In the genomic region with DNA sequence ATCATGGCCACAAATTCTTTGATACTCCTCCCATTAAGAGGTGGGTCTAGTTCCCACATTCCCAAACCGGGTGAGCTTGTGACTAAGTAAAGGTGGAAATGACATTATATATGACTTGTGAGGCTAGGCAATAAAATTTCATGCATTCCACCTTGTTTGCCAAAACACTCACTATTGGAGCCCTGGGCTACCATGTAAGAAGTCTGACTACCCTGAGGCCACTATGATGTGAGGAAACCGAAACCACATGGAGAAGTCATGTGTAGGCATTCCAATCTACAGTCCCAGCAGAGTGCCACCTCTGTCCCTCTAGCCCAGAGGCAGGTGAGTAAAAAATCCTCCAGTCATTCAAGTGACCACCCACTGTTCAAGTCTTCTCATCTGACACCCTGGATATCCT, we compare ENCODE assay signal across 23 cellular contexts. TPM values are rescaled to one million over a fixed set of nuclear protein-coding genes. Genes with fewer than 3 reads are reported as not detected.
DNase-seq lines count a peak whose midpoint lies in the region; ATAC-seq and TF ChIP-seq lines count a peak whose summit lies in the region.
"Had no signal": no experiment of that assay in that cellular context is flagged by ENCODE, and none has a peak within 500 bp of the region (broad histone marks: within the 10 kb centered on the region; RNA-seq: fewer than 3 reads in every experiment).

No MANE protein-coding gene starts in this region.

- no peaks in the 10 kb centered on the region for H3K4me1 ChIP-seq in psoas muscle
- H3K4me1 ChIP-seq: BLaER1 treated with 17β-estradiol and CSF1 and Interleukin-3, amounts not matched to agents 10 nM and 100 nM; gastrocnemius medialis; parathyroid adenoma had no signal

- WGBS in psoas muscle, 3 donors: 48 to 54% (median 51%) methylated on average over 2 of the region's 2 CpGs

- intact Hi-C loops in psoas muscle (cut with DNase I): no loop called here

- ATAC-seq in HG03135 (IDR thresholded peaks at IDR 0.05; ENCODE audit: unreplicated experiment) (no peak), psoas muscle (no peak)
- ATAC-seq: gastrocnemius medialis; natural killer cell treated with Interleukin-12 subunit alpha and Interleukin-12 subunit beta and Interleukin-15 and Interleukin-18, amount 100 ng/mL, for 72 hours; stimulated activated naive CD8-positive, alpha-beta T cell treated with anti-CD3 and anti-CD28 coated beads, Interleukin-15, Interleukin-2, amounts not matched to agents 100 U/mL and 50 U/mL, for 24 hours had no signal

- peak overlapping the region; percentile 74 for H3K27ac Mint-ChIP-seq in type B pancreatic cell
- H3K27ac Mint-ChIP-seq: activated CD4-positive, alpha-beta T cell treated with anti-CD3 and anti-CD28 coated beads, Interleukin-2, amount 10 ng/mL, durations not matched to agents 7 days and 5 days; dendritic cell treated with granulocyte-macrophage colony-stimulating factor and Interleukin-4, amounts not matched to agents 40 ng/mL and 50 ng/mL, for 4 days; natural killer cell treated with Interleukin-12 subunit alpha and Interleukin-12 subunit beta and Interleukin-15 and Interleukin-18, amount 100 ng/mL, for 72 hours had no signal

- TF ChIP-seq CTCF in epithelial cell of esophagus (IDR thresholded peaks at IDR 0.05; ENCODE audit: insufficient read depth, low read depth, low read length, missing control alignments) (no peak), type B pancreatic cell (conservative IDR thresholded peaks at IDR 0.05) (no peak), psoas muscle (IDR thresholded peaks at IDR 0.05) (no peak)

- H3K36me3 Mint-ChIP-seq in type B pancreatic cell: no peaks in the 10 kb centered on the region
- H3K36me3 Mint-ChIP-seq: natural killer cell treated with Interleukin-12 subunit alpha and Interleukin-12 subunit beta and Interleukin-15 and Interleukin-18, amount 100 ng/mL, for 72 hours had no signal

- no peaks in the 10 kb centered on the region for H3K4me1 Mint-ChIP-seq in type B pancreatic cell (ENCODE audit: unreplicated experiment)
- H3K4me1 Mint-ChIP-seq: activated CD4-positive, alpha-beta T cell treated with anti-CD3 and anti-CD28 coated beads, Interleukin-2, amount 10 ng/mL, durations not matched to agents 7 days and 5 days had no signal

- H3K36me3 ChIP-seq in MG63 (no peaks in the 10 kb centered on the region), psoas muscle (ENCODE audit: insufficient read depth in 1 of 2, low read depth in 1 of 2) (no peaks in the 10 kb centered on the region)
- H3K36me3 ChIP-seq: BLaER1 treated with 17β-estradiol and CSF1 and Interleukin-3, amounts not matched to agents 10 nM and 100 nM; cardiac muscle cell; gastrocnemius medialis; tibial artery had no signal

- no peak overlapping the region for H3K4me3 ChIP-seq in MG63
- no peak overlapping the region for H3K4me3 ChIP-seq in epithelial cell of esophagus (ENCODE audit: low read length)
- H3K4me3 ChIP-seq in psoas muscle: no peak overlapping the region
- H3K4me3 ChIP-seq: BLaER1 treated with 17β-estradiol and CSF1 and Interleukin-3, amounts not matched to agents 10 nM and 100 nM; cardiac muscle cell; gastrocnemius medialis; tibial artery had no signal

- no peak overlapping the region for H3K4me3 Mint-ChIP-seq in type B pancreatic cell
- H3K4me3 Mint-ChIP-seq: activated CD4-positive, alpha-beta T cell treated with anti-CD3 and anti-CD28 coated beads, Interleukin-2, amount 10 ng/mL, durations not matched to agents 7 days and 5 days; dendritic cell treated with granulocyte-macrophage colony-stimulating factor and Interleukin-4, amounts not matched to agents 40 ng/mL and 50 ng/mL, for 4 days; natural killer cell treated with Interleukin-12 subunit alpha and Interleukin-12 subunit beta and Interleukin-15 and Interleukin-18, amount 100 ng/mL, for 72 hours had no signal

- no peak overlapping the region for H3K27ac ChIP-seq in psoas muscle
- H3K27ac ChIP-seq: 22Rv1; BLaER1 treated with 17β-estradiol and CSF1 and Interleukin-3, amounts not matched to agents 10 nM and 100 nM; cardiac muscle cell; gastrocnemius medialis; parathyroid adenoma; tibial artery had no signal

- H3K27me3 ChIP-seq in MG63 (no peaks in the 10 kb centered on the region), psoas muscle (ENCODE audit: insufficient read depth in 3 of 3, low read length in 2 of 3) (peaks cover 0 to 3% (median 2%) of the 10 kb centered on the region in 3 donors)
- H3K27me3 ChIP-seq: BLaER1 treated with 17β-estradiol and CSF1 and Interleukin-3, amounts not matched to agents 10 nM and 100 nM; cardiac muscle cell; gastrocnemius medialis; tibial artery had no signal

- no peaks in the 10 kb centered on the region for H3K9me3 ChIP-seq in MG63
- H3K9me3 ChIP-seq in psoas muscle: no peaks in the 10 kb centered on the region
- H3K9me3 ChIP-seq: gastrocnemius medialis, tibial artery had no signal

- H3K27me3 Mint-ChIP-seq in type B pancreatic cell: no peaks in the 10 kb centered on the region

- no peaks in the 10 kb centered on the region for H3K9me3 Mint-ChIP-seq in type B pancreatic cell
- H3K9me3 Mint-ChIP-seq: activated CD4-positive, alpha-beta T cell treated with anti-CD3 and anti-CD28 coated beads, Interleukin-2, amount 10 ng/mL, durations not matched to agents 7 days and 5 days; dendritic cell treated with granulocyte-macrophage colony-stimulating factor and Interleukin-4, amounts not matched to agents 40 ng/mL and 50 ng/mL, for 4 days; natural killer cell treated with Interleukin-12 subunit alpha and Interleukin-12 subunit beta and Interleukin-15 and Interleukin-18, amount 100 ng/mL, for 72 hours had no signal

- DNase-seq in SIG-M5 treated with dmso at 0.1 percent for 504 hours (lab: John Stamatoyannopoulos, UW; ENCODE audit: unreplicated experiment) (peak; percentile 34), SIG-M5 (lab: John Stamatoyannopoulos, UW) (no peak), MG63 (peak; percentile 14), epithelial cell of esophagus (ENCODE audit: low read depth) (peak; percentile 65), type B pancreatic cell (ENCODE audit: extremely low spot score, unreplicated experiment) (no peak), retina (no peak), psoas muscle (no peak)
- DNase-seq: activated CD4-positive, alpha-beta T cell treated with anti-CD3 and anti-CD28 coated beads, Interleukin-2, amount 10 ng/mL, durations not matched to agents 7 days and 5 days; activated CD8-positive, alpha-beta memory T cell treated with anti-CD3 and anti-CD28 coated beads, Interleukin-2, amount 50 U/mL, for 4 hours; activated effector memory CD4-positive, alpha-beta T cell treated with anti-CD3 and anti-CD28 coated beads, Interleukin-2, amount 50 U/mL, for 16 hours; gastrocnemius medialis; NCI-H1694; NCI-H226; stimulated activated naive CD8-positive, alpha-beta T cell treated with anti-CD3 and anti-CD28 coated beads, Interleukin-15, Interleukin-2, amounts not matched to agents 100 U/mL and 50 U/mL, for 24 hours; SW 1271; tibial artery had no signal

RNA-seq across cellular contexts. Expression of gene SMG7, which starts 17.9 kb away (rescaled TPM):
- 28.2 and 86.2 TPM in 2 replicates for total RNA-seq in MG63 (2014; rRNA removed; shearing (Covaris generic); ENCODE audit: low replicate concordance)
- total RNA-seq in type B pancreatic cell (ENCODE audit: low replicate concordance): 63.4 and 69.6 TPM in 2 replicates
- 10 to 100 TPM; 21.1 to 40.3 (median 32.1) TPM for total RNA-seq in psoas muscle
- polyA plus RNA-seq in psoas muscle: 10 to 100 TPM; 14.1 to 26.4 (median 22.9) TPM

RNA-seq across cellular contexts. Expression of gene NMNAT2, which starts 36.2 kb away (rescaled TPM):
- total RNA-seq in MG63 (2014; rRNA removed; shearing (Covaris generic); ENCODE audit: low replicate concordance): 0.07 TPM in 1 of 2 replicates, not detected in the other
- total RNA-seq in type B pancreatic cell (ENCODE audit: low replicate concordance) (3.7 and 8.2 TPM in 2 replicates), psoas muscle (under 1 TPM; 0.30 to 0.61 (median 0.43) TPM)
- under 1 TPM; 0.04 to 0.38 (median 0.13) TPM for polyA plus RNA-seq in psoas muscle
- total RNA-seq: activated CD4-positive, alpha-beta T cell treated with anti-CD3 and anti-CD28 coated beads, Interleukin-2, amount 10 ng/mL, durations not matched to agents 7 days and 5 days; natural killer cell treated with Interleukin-12 subunit alpha and Interleukin-12 subunit beta and Interleukin-15 and Interleukin-18, amount 100 ng/mL, for 72 hours had no signal
- polyA plus RNA-seq: cardiac muscle cell had no signal

Comparison
In these comparisons a context has a peak if more than half of its experiments do, and no peak if none do; other contexts are left out.
1. DNase-seq: peak in SIG-M5 treated with dmso at 0.1 percent for 504 hours (single experiment), MG63 (single experiment) and epithelial cell of esophagus (single experiment); none in SIG-M5 (single experiment), type B pancreatic cell (single experiment), retina (single experiment) and psoas muscle (0 of 2).